8 cellular contexts compared by ENCODE assay signal in genomic region chr3:11601446-11602241, GRCh38. TPM values are rescaled to one million over a fixed set of nuclear protein-coding genes. Genes with fewer than 3 reads are reported as not detected.
DNase-seq lines count a peak whose midpoint lies in the region; ATAC-seq, FAIRE-seq and TF ChIP-seq lines count a peak whose summit lies in the region.

No MANE protein-coding gene starts in this region.

- H3K9me1 ChIP-seq in keratinocyte (ENCODE audit: control insufficient read depth, extremely low read depth, insufficient read depth, low read length): peaks cover 3% of the 10 kb centered on the region

- no peaks in the 10 kb centered on the region for H4K20me1 ChIP-seq in keratinocyte (ENCODE audit: control insufficient read depth, extremely low read depth, insufficient read depth, low read length)

- H3K4me3 ChIP-seq in keratinocyte (ENCODE audit: control insufficient read depth in 2 of 3, extremely low read depth in 1 of 3, insufficient read depth in 2 of 3, low read depth in 1 of 3, low read length in 3 of 3) (no peak overlapping the region), thoracic aorta (peak overlapping the region; percentile 22)

- peak overlapping the region; percentile 46 to 59 for H3K4me3 Mint-ChIP-seq in activated T-cell treated with anti-CD3 and anti-CD28 coated beads, Interleukin-2, amount 50 U/mL, for 72 hours

- H3K27ac ChIP-seq in keratinocyte (ENCODE audit: control insufficient read depth, insufficient read depth, low read length) (peak overlapping the region; percentile 78), thoracic aorta (peak overlapping the region; percentile 79 to 94)

- H3K27ac Mint-ChIP-seq in activated T-cell treated with anti-CD3 and anti-CD28 coated beads, Interleukin-2, amount 50 U/mL, for 72 hours: peak overlapping the region; percentile 42

- H3K36me3 Mint-ChIP-seq in activated T-cell treated with anti-CD3 and anti-CD28 coated beads, Interleukin-2, amount 50 U/mL, for 72 hours (ENCODE audit: insufficient read depth in 2 of 2): peaks cover 10 to 23% of the 10 kb centered on the region in 2 donors

- H3K27me3 Mint-ChIP-seq in activated T-cell treated with anti-CD3 and anti-CD28 coated beads, Interleukin-2, amount 50 U/mL, for 72 hours (ENCODE audit: low read depth): no peaks in the 10 kb centered on the region

- peaks cover 33% of the 10 kb centered on the region for H3K4me1 Mint-ChIP-seq in activated T-cell treated with anti-CD3 and anti-CD28 coated beads, Interleukin-2, amount 50 U/mL, for 72 hours (ENCODE audit: low read depth)

- H3K79me2 ChIP-seq in keratinocyte (ENCODE audit: control insufficient read depth, insufficient read depth, low read length): peaks cover 59% of the 10 kb centered on the region

- H3K9me3 ChIP-seq in keratinocyte (ENCODE audit: control insufficient read depth, low read depth, low read length): no peaks in the 10 kb centered on the region
- no peaks in the 10 kb centered on the region for H3K9me3 ChIP-seq in thoracic aorta

- dilution Hi-C loops in keratinocyte (cut with MboI; ENCODE audit: extremely low pct_ligation_motif_present, low sequenced_read_pairs): no loop called here

- peaks cover 0 to 4% of the 10 kb centered on the region in 2 donors for H3K9me3 Mint-ChIP-seq in activated T-cell treated with anti-CD3 and anti-CD28 coated beads, Interleukin-2, amount 50 U/mL, for 72 hours

- no peak for FAIRE-seq in keratinocyte (lab: Jason Lieb, UNC)

- no peak overlapping the region for H2AFZ ChIP-seq in keratinocyte (ENCODE audit: control insufficient read depth, low read length)

- H3K36me3 ChIP-seq in keratinocyte (ENCODE audit: control insufficient read depth in 2 of 2, extremely low read depth in 1 of 2, insufficient read depth in 2 of 2, low read length in 2 of 2) (peaks cover 3% of the 10 kb centered on the region in 2 experiments), thoracic aorta (no peaks in the 10 kb centered on the region)

- H3K9ac ChIP-seq in keratinocyte (ENCODE audit: control insufficient read depth, extremely low read depth, insufficient read depth, low read length): no peak overlapping the region

- ATAC-seq in HG03159 (IDR thresholded peaks at IDR 0.05; ENCODE audit: unreplicated experiment): peak; percentile 95
- ATAC-seq in activated T-cell treated with anti-CD3 and anti-CD28 coated beads, Interleukin-2, amount 50 U/mL, for 72 hours (replicated peaks in 1 of 2): peak; percentile 94 to 98
- peak; percentile 18 for ATAC-seq in thoracic aorta (ENCODE audit: insufficient number of reproducible peaks, low FRiP score, low read depth)

- peak overlapping the region; percentile 84 for H3K4me2 ChIP-seq in keratinocyte (ENCODE audit: control insufficient read depth, extremely low read depth, insufficient read depth, low read depth, low read length)

- DNase-seq in AG08395 (ENCODE audit: low spot score) (peak; percentile 29), GM19240 (ENCODE audit: insufficient read length, low spot score) (peak; percentile 72), keratinocyte (ENCODE audit: low read depth, low spot score) (no peak), thoracic aorta (ENCODE audit: low spot score) (peak; percentile 57)
- DNase-seq in activated T-cell treated with anti-CD3 and anti-CD28 coated beads, Interleukin-2, amount 50 U/mL, for 72 hours: peak; percentile 45 to 70
- DNase-seq in activated effector memory CD4-positive, alpha-beta T cell treated with Interleukin-2 at 50 U/mL for 16 hours: no peak
- no peak for DNase-seq in activated CD4-positive, alpha-beta T cell treated with anti-CD3 and anti-CD28 coated beads for 4 hours

- no peaks in the 10 kb centered on the region for H3K27me3 ChIP-seq in keratinocyte (ENCODE audit: control insufficient read depth, extremely low read depth, insufficient read depth, low read length)
- no peaks in the 10 kb centered on the region for H3K27me3 ChIP-seq in thoracic aorta (replicated peaks; ENCODE audit: insufficient read depth)

- TF ChIP-seq CTCF in keratinocyte (optimal IDR thresholded peaks at IDR 0.05 in 1 of 3, IDR thresholded peaks at IDR 0.05 in 1 of 3, conservative IDR thresholded peaks at IDR 0.05 in 1 of 3; ENCODE audit: extremely low read depth in 1 of 3, insufficient read depth in 2 of 3, low read length in 3 of 3): no peak
- TF ChIP-seq CTCF in thoracic aorta (IDR thresholded peaks at IDR 0.05): no peak

- peaks cover 27% of the 10 kb centered on the region for H3K4me1 ChIP-seq in keratinocyte (ENCODE audit: control insufficient read depth, extremely low read depth, insufficient read depth, low read length)
- peaks cover 36 to 89% of the 10 kb centered on the region in 2 donors for H3K4me1 ChIP-seq in thoracic aorta (ENCODE audit: control insufficient read depth in 1 of 2, low read depth in 2 of 2)

RNA-seq across cellular contexts. Expression of gene VGLL4, which starts 42.1 kb away (rescaled TPM):
- total RNA-seq in activated T-cell treated with anti-CD3 and anti-CD28 coated beads, Interleukin-2, amount 50 U/mL, for 72 hours: 10 to 100 TPM; 22.3 to 23.7 TPM
- 28.5 to 51.6 TPM (median 32.6 TPM) in 3 replicates for polyA plus RNA-seq in keratinocyte
- 25.2 TPM for polyA plus RNA-seq in keratinocyte (2011; ENCODE audit: low read depth)
- 30.9 and 43.1 TPM in 2 replicates for polyA plus RNA-seq in keratinocyte (2011; cell fraction: cytosol; rRNA removed)
- 46.0 and 73.6 TPM in 2 replicates for polyA plus RNA-seq in keratinocyte (2011; cell fraction: nucleus; rRNA removed)
- polyA plus RNA-seq in keratinocyte (2012; ENCODE audit: low replicate concordance): 21.2 and 26.3 TPM in 2 replicates
- polyA minus RNA-seq in keratinocyte: 27.6 to 36.2 TPM (median 28.9 TPM) in 3 replicates
- 58.3 TPM for polyA minus RNA-seq in keratinocyte (2011; cell fraction: cytosol; rRNA and poly(A)+ RNA removed)
- 37.0 and 50.0 TPM in 2 replicates for polyA minus RNA-seq in keratinocyte (2011; cell fraction: nucleus; rRNA and poly(A)+ RNA removed)
- total RNA-seq in thoracic aorta: 100 to 1,000 TPM; 113 to 114 TPM

Comparison
In these comparisons a context has a peak if more than half of its experiments do, and no peak if none do; other contexts are left out.
1. DNase-seq: peak in AG08395 (single experiment), GM19240 (single experiment), activated T-cell treated with anti-CD3 and anti-CD28 coated beads, Interleukin-2, amount 50 U/mL, for 72 hours (2 of 2) and thoracic aorta (single experiment); none in keratinocyte (single experiment), activated effector memory CD4-positive, alpha-beta T cell treated with Interleukin-2 at 50 U/mL for 16 hours (single experiment) and activated CD4-positive, alpha-beta T cell treated with anti-CD3 and anti-CD28 coated beads for 4 hours (0 of 2).
2. ATAC-seq: peak in every context shown above with its lines; median percentile 96 in activated T-cell treated with anti-CD3 and anti-CD28 coated beads, Interleukin-2, amount 50 U/mL, for 72 hours; 95 in HG03159; 18 in thoracic aorta.
3. RNA of gene VGLL4, which starts 42.1 kb away (total RNA-seq): 113 to 114 TPM in thoracic aorta; 22.3 to 23.7 TPM in activated T-cell treated with anti-CD3 and anti-CD28 coated beads, Interleukin-2, amount 50 U/mL, for 72 hours; every median in the first group is over 4 times any median in the second.